In the genomic region with DNA sequence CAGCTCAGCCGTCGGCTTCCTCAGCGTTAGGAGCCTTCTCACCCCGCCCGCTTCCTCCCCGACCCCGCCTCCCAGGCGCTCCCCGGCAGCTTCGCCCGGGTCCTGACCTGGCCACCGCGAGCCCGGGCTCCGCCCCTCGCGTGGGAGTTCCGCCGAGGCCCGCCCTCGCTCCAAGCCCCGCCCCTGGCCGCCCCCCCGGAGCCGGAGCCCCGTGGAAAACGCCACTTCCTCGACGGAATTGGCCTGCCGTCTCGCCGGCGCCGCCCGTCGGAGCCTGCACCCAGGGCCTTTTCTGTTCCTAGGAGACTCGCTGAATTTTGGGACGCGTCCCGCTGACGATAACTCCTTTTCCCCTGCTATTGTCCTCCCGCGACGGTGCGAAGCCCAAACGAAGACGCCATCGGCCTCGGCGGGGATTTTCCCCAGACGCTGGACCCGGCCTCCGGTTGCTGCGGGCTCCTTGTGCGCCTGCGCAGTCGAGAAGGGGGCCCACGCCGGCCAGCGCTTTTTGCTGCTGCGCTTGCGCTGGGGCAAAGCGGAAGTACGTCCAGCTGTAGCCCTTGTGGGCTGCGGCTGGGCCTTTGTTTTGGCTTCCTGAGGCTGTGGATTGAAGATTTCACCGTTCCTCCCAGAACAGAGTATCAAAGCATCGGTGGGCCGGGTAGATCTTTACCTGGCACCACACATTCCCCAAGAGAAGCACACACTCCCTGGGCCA, we compare ENCODE assay signal across 1 cellular context.
TF ChIP-seq lines count a peak whose summit lies in the region.

No MANE protein-coding gene starts in this region.

TF ChIP-seq in HepG2, 621 proteins besides CTCF, POLR2A, EP300 and RAD21 (continues in another document):
- TF ChIP-seq THAP7 (CRISPR knock-in tag; IDR thresholded peaks at IDR 0.05) (peak; percentile 54; the same call in 1 of the 2 replicates), HOMEZ (CRISPR knock-in tag; IDR thresholded peaks at IDR 0.05; ENCODE audit: low read depth) (no peak), ZNF747 (CRISPR knock-in tag; IDR thresholded peaks at IDR 0.05; ENCODE audit: borderline replicate concordance) (peak; percentile 22; the same call in 1 of the 2 replicates), NFYB (CRISPR knock-in tag; IDR thresholded peaks at IDR 0.05) (no peak; the same call in 1 of the 2 replicates), MIXL1 (CRISPR knock-in tag; IDR thresholded peaks at IDR 0.05) (0 out of 2 replicates have a peak, but pooled peaks have one; percentile 8), TBL1XR1 (IDR thresholded peaks at IDR 0.05; ENCODE audit: borderline replicate concordance, low read length, partially characterized antibody) (no peak), U2AF1 (optimal IDR thresholded peaks at IDR 0.05; ENCODE audit: low read depth, low read length) (peak; percentile 32), ZNF580 (CRISPR knock-in tag; IDR thresholded peaks at IDR 0.05; ENCODE audit: borderline replicate concordance, low read depth) (peak; percentile 60; the same call in 1 of the 2 replicates), GPN1 (CRISPR knock-in tag; IDR thresholded peaks at IDR 0.05; ENCODE audit: borderline replicate concordance) (no peak), SRY (CRISPR knock-in tag; IDR thresholded peaks at IDR 0.05) (no peak; the same call in none of the 2 replicates), FOXO1 (CRISPR knock-in tag; IDR thresholded peaks at IDR 0.05) (no peak; the same call in 1 of the 2 replicates), CENPT (CRISPR knock-in tag; IDR thresholded peaks at IDR 0.05; ENCODE audit: low read depth) (peak; percentile 40; the same call in 1 of the 2 replicates), TAF15 (IDR thresholded peaks at IDR 0.05; ENCODE audit: low read depth, low read length, poor library complexity, severe bottlenecking) (peak; percentile 26), ZMYM4 (CRISPR knock-in tag; IDR thresholded peaks at IDR 0.05) (no peak), RARA (CRISPR knock-in tag; IDR thresholded peaks at IDR 0.05) (peak; percentile 65), FOXK1 (CRISPR knock-in tag; IDR thresholded peaks at IDR 0.05; ENCODE audit: borderline replicate concordance, low read depth) (no peak), MTA3 (CRISPR knock-in tag; IDR thresholded peaks at IDR 0.05) (no peak), MATR3 (CRISPR knock-in tag; IDR thresholded peaks at IDR 0.05) (no peak), SP4 (CRISPR knock-in tag; IDR thresholded peaks at IDR 0.05) (peak; percentile 92; the same call in 1 of the 2 replicates), ZNF670 (CRISPR knock-in tag; IDR thresholded peaks at IDR 0.05; ENCODE audit: borderline replicate concordance) (peak; percentile 79; the same call in 1 of the 2 replicates), ZSCAN22 (CRISPR knock-in tag; IDR thresholded peaks at IDR 0.05) (0 out of 2 replicates have a peak, but pooled peaks have one; percentile 75), ZNF230 (CRISPR knock-in tag; IDR thresholded peaks at IDR 0.05) (no peak), GTF2F1 (IDR thresholded peaks at IDR 0.05; ENCODE audit: low read length) (no peak), SNAI1 (CRISPR knock-in tag; IDR thresholded peaks at IDR 0.05; ENCODE audit: borderline replicate concordance) (no peak; the same call in 1 of the 2 replicates), ZNF615 (CRISPR knock-in tag; IDR thresholded peaks at IDR 0.05; ENCODE audit: borderline replicate concordance) (no peak), RXRB (CRISPR knock-in tag; IDR thresholded peaks at IDR 0.05; ENCODE audit: borderline replicate concordance) (0 out of 2 replicates have a peak, but pooled peaks have one; percentile 24), RNF219 (CRISPR knock-in tag; IDR thresholded peaks at IDR 0.05) (no peak), ZHX2 (IDR thresholded peaks at IDR 0.05; ENCODE audit: low read depth) (no peak), ZHX2 (CRISPR knock-in tag; IDR thresholded peaks at IDR 0.05; ENCODE audit: borderline replicate concordance) (no peak), ZNF720 (CRISPR knock-in tag; IDR thresholded peaks at IDR 0.05) (no peak), ZNF572 (CRISPR knock-in tag; IDR thresholded peaks at IDR 0.05) (0 out of 2 replicates have a peak, but pooled peaks have one; percentile 48), SRSF1 (optimal IDR thresholded peaks at IDR 0.05; ENCODE audit: low read depth, low read length) (peak; percentile 88), ARID2 (CRISPR knock-in tag; IDR thresholded peaks at IDR 0.05; ENCODE audit: borderline replicate concordance) (peak; percentile 96)
- TF ChIP-seq, protein P1, sequence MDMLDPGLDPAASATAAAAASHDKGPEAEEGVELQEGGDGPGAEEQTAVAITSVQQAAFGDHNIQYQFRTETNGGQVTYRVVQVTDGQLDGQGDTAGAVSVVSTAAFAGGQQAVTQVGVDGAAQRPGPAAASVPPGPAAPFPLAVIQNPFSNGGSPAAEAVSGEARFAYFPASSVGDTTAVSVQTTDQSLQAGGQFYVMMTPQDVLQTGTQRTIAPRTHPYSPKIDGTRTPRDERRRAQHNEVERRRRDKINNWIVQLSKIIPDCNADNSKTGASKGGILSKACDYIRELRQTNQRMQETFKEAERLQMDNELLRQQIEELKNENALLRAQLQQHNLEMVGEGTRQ (IDR thresholded peaks at IDR 0.05; ENCODE audit: low read depth, low read length) = no peak
- TF ChIP-seq, protein P1 (CRISPR knock-in tag; IDR thresholded peaks at IDR 0.05; ENCODE audit: borderline replicate concordance) = no peak
- TF ChIP-seq, protein P2, sequence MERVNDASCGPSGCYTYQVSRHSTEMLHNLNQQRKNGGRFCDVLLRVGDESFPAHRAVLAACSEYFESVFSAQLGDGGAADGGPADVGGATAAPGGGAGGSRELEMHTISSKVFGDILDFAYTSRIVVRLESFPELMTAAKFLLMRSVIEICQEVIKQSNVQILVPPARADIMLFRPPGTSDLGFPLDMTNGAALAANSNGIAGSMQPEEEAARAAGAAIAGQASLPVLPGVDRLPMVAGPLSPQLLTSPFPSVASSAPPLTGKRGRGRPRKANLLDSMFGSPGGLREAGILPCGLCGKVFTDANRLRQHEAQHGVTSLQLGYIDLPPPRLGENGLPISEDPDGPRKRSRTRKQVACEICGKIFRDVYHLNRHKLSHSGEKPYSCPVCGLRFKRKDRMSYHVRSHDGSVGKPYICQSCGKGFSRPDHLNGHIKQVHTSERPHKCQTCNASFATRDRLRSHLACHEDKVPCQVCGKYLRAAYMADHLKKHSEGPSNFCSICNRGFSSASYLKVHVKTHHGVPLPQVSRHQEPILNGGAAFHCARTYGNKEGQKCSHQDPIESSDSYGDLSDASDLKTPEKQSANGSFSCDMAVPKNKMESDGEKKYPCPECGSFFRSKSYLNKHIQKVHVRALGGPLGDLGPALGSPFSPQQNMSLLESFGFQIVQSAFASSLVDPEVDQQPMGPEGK (CRISPR knock-in tag; IDR thresholded peaks at IDR 0.05) = peak; percentile 89
- TF ChIP-seq, protein P3, sequence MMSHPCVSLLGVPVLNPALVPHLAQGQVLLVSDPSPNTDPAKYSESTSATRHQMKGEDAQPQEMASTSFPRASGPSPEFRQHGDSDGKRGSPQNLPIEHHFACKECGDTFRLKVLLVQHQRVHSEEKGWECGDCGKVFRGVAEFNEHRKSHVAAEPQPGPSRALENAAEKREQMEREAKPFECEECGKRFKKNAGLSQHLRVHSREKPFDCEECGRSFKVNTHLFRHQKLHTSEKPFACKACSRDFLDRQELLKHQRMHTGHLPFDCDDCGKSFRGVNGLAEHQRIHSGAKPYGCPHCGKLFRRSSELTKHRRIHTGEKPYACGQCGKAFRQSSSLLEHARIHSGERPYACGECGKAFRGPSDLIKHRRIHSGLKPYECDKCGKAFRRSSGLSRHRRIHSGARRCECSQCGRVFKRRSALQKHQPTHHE (CRISPR knock-in tag; IDR thresholded peaks at IDR 0.05; ENCODE audit: borderline replicate concordance) = no peak; the same call in 1 of the 2 replicates
